15 cellular contexts compared by ENCODE assay signal in genomic region chr7:132083126-132084123, GRCh38.
DNase-seq lines count a peak whose midpoint lies in the region; ATAC-seq and TF ChIP-seq lines count a peak whose summit lies in the region.
"Had no signal": no experiment of that assay in that cellular context is flagged by ENCODE, and none has a peak within 500 bp of the region (broad histone marks: within the 10 kb centered on the region; RNA-seq: fewer than 3 reads in every experiment).

No MANE protein-coding gene starts in this region.

- H3K18ac ChIP-seq in mesenchymal stem cell (ENCODE audit: low read depth in 1 of 2, low read length in 2 of 2), result no peak overlapping the region
- peak overlapping the region; percentile 20 for H3K18ac ChIP-seq in neuronal stem cell (ENCODE audit: low read length)

- no peaks in the 10 kb centered on the region for H3K4me1 Mint-ChIP-seq in activated T-helper 1 cell treated with anti-CD3 and anti-CD28 coated beads, Interleukin-12 subunit alpha, Interleukin-12 subunit beta, Interleukin-2, Interleukin-4 antibody, amounts not matched to agents 30 ng/mL and 10 ng/mL and 1 ng/mL, durations not matched to agents 14 hours and 24 hours and 36 hours (ENCODE audit: low read depth)
- H3K4me1 Mint-ChIP-seq: CD8-positive, alpha-beta memory T cell had no signal

- H3K4me3 ChIP-seq in WERI-Rb-1 (ENCODE audit: low read depth, low read length) (peak overlapping the region; percentile 2), mesenchymal stem cell (ENCODE audit: insufficient read depth in 1 of 2, low read depth in 1 of 2, low read length in 2 of 2) (no peak overlapping the region), neuronal stem cell (ENCODE audit: low read length in 2 of 2) (peak overlapping the region in 1 of 2 donors; percentile 44)
- H3K4me3 ChIP-seq: BLaER1 had no signal

- H2AFZ ChIP-seq in mesenchymal stem cell (ENCODE audit: low read depth, low read length), result peak overlapping the region; percentile 16
- H2AFZ ChIP-seq in neuronal stem cell (ENCODE audit: low read length), result no peak overlapping the region

- no peaks in the 10 kb centered on the region for H3K9me3 Mint-ChIP-seq in activated T-helper 1 cell treated with anti-CD3 and anti-CD28 coated beads, Interleukin-12 subunit alpha, Interleukin-12 subunit beta, Interleukin-2, Interleukin-4 antibody, amounts not matched to agents 30 ng/mL and 10 ng/mL and 1 ng/mL, durations not matched to agents 14 hours and 24 hours and 36 hours

- ATAC-seq in Right ventricle myocardium inferior, result no peak
- ATAC-seq: HCT116 had no signal

- H3K4me1 ChIP-seq in mesenchymal stem cell (ENCODE audit: control insufficient read depth, insufficient read depth, low read depth, low read length) (no peaks in the 10 kb centered on the region), neuronal stem cell (ENCODE audit: control insufficient read depth in 2 of 2, insufficient read depth in 1 of 2, low read depth in 1 of 2, low read length in 2 of 2) (peaks cover 0 to 6% of the 10 kb centered on the region in 2 donors)
- H3K4me1 ChIP-seq: Caco-2 had no signal

- H3K4ac ChIP-seq in mesenchymal stem cell (ENCODE audit: low read depth in 1 of 2, low read length in 2 of 2) (peak overlapping the region in 1 of 2 experiments; percentile 19), neuronal stem cell (ENCODE audit: low read length) (no peak overlapping the region)

- no peak for TF ChIP-seq CTCF in WERI-Rb-1 (IDR thresholded peaks at IDR 0.05; ENCODE audit: low read depth, low read length)

- no peaks in the 10 kb centered on the region for H3K27me3 ChIP-seq in WERI-Rb-1 (ENCODE audit: insufficient read depth, low read depth, severe bottlenecking)
- peaks cover 3 to 20% of the 10 kb centered on the region in 2 experiments for H3K27me3 ChIP-seq in mesenchymal stem cell (ENCODE audit: control insufficient read depth in 1 of 2, insufficient read depth in 1 of 2, low read length in 2 of 2)
- H3K27me3 ChIP-seq in neuronal stem cell (ENCODE audit: control insufficient read depth in 3 of 3, insufficient read depth in 3 of 3, low read depth in 1 of 3, low read length in 3 of 3), result peaks cover 0 to 3% (median 0%) of the 10 kb centered on the region in 3 experiments
- H3K27me3 ChIP-seq: BLaER1 had no signal

- H2AK5ac ChIP-seq in mesenchymal stem cell (ENCODE audit: low read length, severe bottlenecking) (no peak overlapping the region), neuronal stem cell (ENCODE audit: low read depth, low read length) (peak overlapping the region; percentile 48)

- WGBS in mesenchymal stem cell, result 90% methylated on average over 18 of the region's 18 CpGs
- no CpG with 5 or more reads among the region's 18 CpGs for WGBS in neuronal stem cell (ENCODE audit: extremely low coverage in 2 of 2, insufficient read length in 2 of 2, insufficient replicate concordance in 1 of 2), 2 donors

- H2BK15ac ChIP-seq in mesenchymal stem cell (ENCODE audit: low read depth, poor library complexity, severe bottlenecking), result no peak overlapping the region
- no peak overlapping the region for H2BK15ac ChIP-seq in neuronal stem cell (ENCODE audit: low read length)

- H3K4me3 Mint-ChIP-seq in activated T-helper 1 cell treated with anti-CD3 and anti-CD28 coated beads, Interleukin-12 subunit alpha, Interleukin-12 subunit beta, Interleukin-2, Interleukin-4 antibody, amounts not matched to agents 30 ng/mL and 10 ng/mL and 1 ng/mL, durations not matched to agents 14 hours and 24 hours and 36 hours, result no peak overlapping the region
- H3K4me3 Mint-ChIP-seq: CD8-positive, alpha-beta memory T cell had no signal

- H4K8ac ChIP-seq in mesenchymal stem cell (ENCODE audit: low read length), result no peak overlapping the region
- no peak overlapping the region for H4K8ac ChIP-seq in neuronal stem cell (ENCODE audit: low read depth, low read length)

- H3K36me3 ChIP-seq in WERI-Rb-1 (no peaks in the 10 kb centered on the region), mesenchymal stem cell (ENCODE audit: control insufficient read depth in 1 of 2, insufficient read depth in 2 of 2, low read depth in 1 of 2, low read length in 2 of 2) (no peaks in the 10 kb centered on the region), neuronal stem cell (replicated peaks in 1 of 2; ENCODE audit: control insufficient read depth in 2 of 2, insufficient read depth in 2 of 2, low read length in 2 of 2) (no peaks in the 10 kb centered on the region)
- H3K36me3 ChIP-seq: BLaER1 had no signal

- H3K36me3 Mint-ChIP-seq in activated T-helper 1 cell treated with anti-CD3 and anti-CD28 coated beads, Interleukin-12 subunit alpha, Interleukin-12 subunit beta, Interleukin-2, Interleukin-4 antibody, amounts not matched to agents 30 ng/mL and 10 ng/mL and 1 ng/mL, durations not matched to agents 14 hours and 24 hours and 36 hours (ENCODE audit: low read depth), result no peaks in the 10 kb centered on the region
- H3K36me3 Mint-ChIP-seq: CD8-positive, alpha-beta memory T cell had no signal

- no peak overlapping the region for H3K9ac ChIP-seq in mesenchymal stem cell (ENCODE audit: low read length)
- H3K9ac ChIP-seq in neuronal stem cell (ENCODE audit: low read depth, low read length, poor library complexity), result no peak overlapping the region
- H3K9ac ChIP-seq: BLaER1 had no signal

- no peak overlapping the region for H3K23ac ChIP-seq in mesenchymal stem cell (ENCODE audit: low read length in 2 of 2)
- H3K23ac ChIP-seq in neuronal stem cell (ENCODE audit: low read depth, low read length, poor library complexity), result no peak overlapping the region

- H3K9me3 ChIP-seq in WERI-Rb-1 (ENCODE audit: severe bottlenecking), result no peaks in the 10 kb centered on the region
- no peaks in the 10 kb centered on the region for H3K9me3 ChIP-seq in mesenchymal stem cell (ENCODE audit: control insufficient read depth, low read length)
- H3K9me3 ChIP-seq in neuronal stem cell (replicated peaks in 1 of 2; ENCODE audit: control insufficient read depth in 2 of 2, insufficient read depth in 1 of 2, low read depth in 1 of 2, low read length in 2 of 2), result no peaks in the 10 kb centered on the region
- H3K9me3 ChIP-seq: BLaER1, Caco-2 had no signal

- H2BK5ac ChIP-seq in mesenchymal stem cell (ENCODE audit: low read depth, low read length, poor library complexity, severe bottlenecking), result no peak overlapping the region
- no peak overlapping the region for H2BK5ac ChIP-seq in neuronal stem cell (ENCODE audit: low read length)

- no peaks in the 10 kb centered on the region for H3K79me1 ChIP-seq in mesenchymal stem cell (replicated peaks; ENCODE audit: low read length, poor library complexity, severe bottlenecking)
- no peaks in the 10 kb centered on the region for H3K79me1 ChIP-seq in neuronal stem cell (ENCODE audit: low read depth, low read length)

- H2BK120ac ChIP-seq in mesenchymal stem cell (ENCODE audit: low read depth, low read length) (no peak overlapping the region), neuronal stem cell (ENCODE audit: low read depth, low read length) (no peak overlapping the region)

- DNase-seq in NCI-H82 (lab: John Stamatoyannopoulos, UW) (peak; percentile 45), NCI-H82 treated with DMSO at 0.1 percent for 48 hours (lab: John Stamatoyannopoulos, UW; ENCODE audit: unreplicated experiment) (no peak), WERI-Rb-1 (no peak), mesenchymal stem cell (no peak), neuronal stem cell (ENCODE audit: low spot score) (no peak), Right ventricle myocardium inferior (ENCODE audit: missing footprints) (no peak), NCI-H510A (lab: John Stamatoyannopoulos, UW) (no peak)
- no peak for DNase-seq in activated T-helper 1 cell treated with anti-CD3 and anti-CD28 coated beads, Interleukin-12 subunit alpha, Interleukin-12 subunit beta, Interleukin-2, Interleukin-4 antibody, amounts not matched to agents 30 ng/mL and 10 ng/mL and 1 ng/mL, durations not matched to agents 14 hours and 24 hours and 36 hours (ENCODE audit: low spot score)
- DNase-seq: Caco-2; CD8-positive, alpha-beta memory T cell; DMS53; GF-D8 had no signal

- peak overlapping the region; percentile 72 for H3K27ac ChIP-seq in WERI-Rb-1
- no peak overlapping the region for H3K27ac ChIP-seq in mesenchymal stem cell (ENCODE audit: low read length, poor library complexity, severe bottlenecking)
- H3K27ac ChIP-seq in neuronal stem cell (replicated peaks; ENCODE audit: low read length), result no peak overlapping the region
- H3K27ac ChIP-seq: BLaER1, HL-60 had no signal

- no peak overlapping the region for H3K27ac Mint-ChIP-seq in activated T-helper 1 cell treated with anti-CD3 and anti-CD28 coated beads, Interleukin-12 subunit alpha, Interleukin-12 subunit beta, Interleukin-2, Interleukin-4 antibody, amounts not matched to agents 30 ng/mL and 10 ng/mL and 1 ng/mL, durations not matched to agents 14 hours and 24 hours and 36 hours
- H3K27ac Mint-ChIP-seq: CD8-positive, alpha-beta memory T cell had no signal

- H2BK12ac ChIP-seq in mesenchymal stem cell (ENCODE audit: low read length in 2 of 2) (no peak overlapping the region), neuronal stem cell (ENCODE audit: low read length) (no peak overlapping the region)

- H3K4me2 ChIP-seq in mesenchymal stem cell (ENCODE audit: low read length, poor library complexity, severe bottlenecking) (no peak overlapping the region), neuronal stem cell (ENCODE audit: insufficient read depth, low read length, poor library complexity, severe bottlenecking) (no peak overlapping the region)
- H3K4me2 ChIP-seq: BLaER1 had no signal

- H3K14ac ChIP-seq in mesenchymal stem cell (ENCODE audit: low read length in 2 of 2) (no peak overlapping the region), neuronal stem cell (ENCODE audit: low read length) (no peak overlapping the region)

- H3K27me3 Mint-ChIP-seq in activated T-helper 1 cell treated with anti-CD3 and anti-CD28 coated beads, Interleukin-12 subunit alpha, Interleukin-12 subunit beta, Interleukin-2, Interleukin-4 antibody, amounts not matched to agents 30 ng/mL and 10 ng/mL and 1 ng/mL, durations not matched to agents 14 hours and 24 hours and 36 hours (ENCODE audit: insufficient read depth), result peaks cover 3% of the 10 kb centered on the region

- no peak overlapping the region for H4K91ac ChIP-seq in mesenchymal stem cell (ENCODE audit: low read length)
- H4K91ac ChIP-seq in neuronal stem cell (ENCODE audit: low read depth, low read length, poor library complexity), result no peak overlapping the region

- intact Hi-C loops in activated T-helper 1 cell treated with anti-CD3 and anti-CD28 coated beads, Interleukin-12 subunit alpha, Interleukin-12 subunit beta, Interleukin-2, Interleukin-4 antibody, amounts not matched to agents 30 ng/mL and 10 ng/mL and 1 ng/mL, durations not matched to agents 14 hours and 24 hours and 36 hours (cut with micrococcal nuclease), result no loop called here
- intact Hi-C loops in Right ventricle myocardium inferior (cut with DNase I), result no loop called here
